In the genomic region with DNA sequence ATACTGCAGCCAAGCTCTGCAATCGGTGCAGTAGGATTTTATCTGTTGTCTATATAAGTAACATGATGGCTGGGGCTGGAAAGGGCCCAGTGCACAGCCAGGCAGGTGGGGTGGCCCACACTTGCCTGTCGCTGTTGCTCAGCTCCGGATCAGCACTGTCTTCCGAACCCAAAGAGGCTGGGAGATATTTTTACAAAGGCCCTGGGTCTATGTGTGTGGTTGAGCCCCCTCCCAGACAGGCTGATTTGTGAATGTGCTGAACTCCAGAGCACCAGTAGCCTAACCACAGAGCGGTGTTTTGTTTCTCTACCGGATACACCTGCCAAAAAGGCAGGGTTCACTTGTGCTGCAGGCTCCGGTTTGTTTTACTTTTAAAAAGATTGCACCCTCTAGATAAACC, we compare ENCODE assay signal across 8 cellular contexts. TPM values are rescaled to one million over a fixed set of nuclear protein-coding genes. Genes with fewer than 3 reads are reported as not detected.
DNase-seq lines count a peak whose midpoint lies in the region; ATAC-seq, FAIRE-seq and TF ChIP-seq lines count a peak whose summit lies in the region.

No MANE protein-coding gene starts in this region.

- H3K4me3 ChIP-seq in MM.1S (ENCODE audit: low read length) (no peak overlapping the region), dorsolateral prefrontal cortex (no peak overlapping the region)

- H3K9me3 ChIP-seq in MM.1S (replicated peaks; ENCODE audit: insufficient read depth, low read length), result no peaks in the 10 kb centered on the region

- peak; percentile 91 for FAIRE-seq in GM12891 (lab: Jason Lieb, UNC)

- 0 out of 2 replicates have a peak overlapping the region, but pooled peaks have one; percentile 29 for H2AFZ ChIP-seq in MM.1S (ENCODE audit: low read length)

- DNase-seq in GM12891 (ENCODE audit: insufficient read length, low spot score) (no peak), MM.1S (peak; percentile 98), NCI-H2081 treated with DMSO at 0.1 percent for 48 hours (lab: John Stamatoyannopoulos, UW) (no peak), dorsolateral prefrontal cortex (no peak), SKM-1 (lab: John Stamatoyannopoulos, UW; ENCODE audit: unreplicated experiment) (no peak)
- DNase-seq in central memory CD4-positive, alpha-beta T cell, result peak; percentile 90
- no peak for DNase-seq in stimulated activated naive CD4-positive, alpha-beta T cell (lab: John Stamatoyannopoulos, UW)

- no peaks in the 10 kb centered on the region for H3K36me3 ChIP-seq in MM.1S (replicated peaks; ENCODE audit: insufficient read depth, low read length)

- intact Hi-C loops in dorsolateral prefrontal cortex (cut with DNase I), result no loop called here

- TF ChIP-seq CTCF in MM.1S (IDR thresholded peaks at IDR 0.05; ENCODE audit: low read length) (no peak), dorsolateral prefrontal cortex (IDR thresholded peaks at IDR 0.05 in 54 of 56, conservative IDR thresholded peaks at IDR 0.05 in 2 of 56; ENCODE audit: low read depth in 1 of 56, partially characterized antibody in 56 of 56) (no peak)

- peak overlapping the region; percentile 51 for H3K9ac ChIP-seq in MM.1S (ENCODE audit: low read length)

- H3K79me2 ChIP-seq in MM.1S (ENCODE audit: low read length), result peaks cover 18% of the 10 kb centered on the region

- no peaks in the 10 kb centered on the region for H3K27me3 ChIP-seq in MM.1S (replicated peaks; ENCODE audit: insufficient read depth, low read length)
- H3K27me3 ChIP-seq in dorsolateral prefrontal cortex, result peaks cover 0 to 41% (median 4%) of the 10 kb centered on the region in 45 donors

- peak overlapping the region; percentile 62 for H3K4me2 ChIP-seq in MM.1S (ENCODE audit: low read depth, low read length)

- peaks cover 62% of the 10 kb centered on the region for H3K4me1 ChIP-seq in MM.1S (ENCODE audit: low read length)

- H3K27ac ChIP-seq in MM.1S (ENCODE audit: low read length) (peak overlapping the region; percentile 89), dorsolateral prefrontal cortex (no peak overlapping the region)

- no peaks in the 10 kb centered on the region for H4K20me1 ChIP-seq in MM.1S (ENCODE audit: insufficient read depth, low read length)

- peaks cover 48% of the 10 kb centered on the region for H3F3A ChIP-seq in MM.1S (ENCODE audit: insufficient read depth, low read length)

- H3K9me2 ChIP-seq in MM.1S (replicated peaks; ENCODE audit: insufficient read depth, low read length), result no peaks in the 10 kb centered on the region

- ATAC-seq in GM21619 (IDR thresholded peaks at IDR 0.05; ENCODE audit: unreplicated experiment), result peak; percentile 66

- TF ChIP-seq POLR2A in GM12891 (IDR thresholded peaks at IDR 0.05; ENCODE audit: low read depth, low read length), result no peak

TF ChIP-seq in GM12891, 5 proteins besides CTCF, POLR2A, EP300 and RAD21:
- TF ChIP-seq POU2F2 (IDR thresholded peaks at IDR 0.05; ENCODE audit: low read depth, low read length) (peak; percentile 37; the same call in 1 of the 2 replicates), TAF1 (IDR thresholded peaks at IDR 0.05; ENCODE audit: low read depth, low read length) (peak; percentile 27; the same call in 1 of the 2 replicates), POLR2AphosphoS5 (IDR thresholded peaks at IDR 0.05; ENCODE audit: low read depth, low read length) (0 out of 2 replicates have a peak, but pooled peaks have one; percentile 19), PAX5 (IDR thresholded peaks at IDR 0.05; ENCODE audit: insufficient read depth, low read length, severe bottlenecking) (no peak), SPI1 (IDR thresholded peaks at IDR 0.05; ENCODE audit: low read depth, low read length) (no peak)

RNA-seq across cellular contexts. Expression of gene CHRNA9, which starts 33.5 kb away (rescaled TPM):
- 0.04 TPM for polyA plus RNA-seq in GM12891 (2012; ENCODE audit: low read depth, missing spikeins)
- under 1 TPM in 5 of 120 experiments, not detected in 115; 0.19 to 0.31 (median 0.21) TPM for total RNA-seq in dorsolateral prefrontal cortex

Comparison
In these comparisons a context has a peak if more than half of its experiments do, and no peak if none do; other contexts are left out.
1. DNase-seq: peak in MM.1S (single experiment) and central memory CD4-positive, alpha-beta T cell (single experiment); none in GM12891 (single experiment), NCI-H2081 treated with DMSO at 0.1 percent for 48 hours (single experiment), dorsolateral prefrontal cortex (0 of 10), stimulated activated naive CD4-positive, alpha-beta T cell (0 of 6) and SKM-1 (single experiment).